Comparison of ENCODE assay signal across 23 cellular contexts in genomic region chr1:182210417-182210816, GRCh38.
"Had no signal": no experiment of that assay in that cellular context is flagged by ENCODE, and none has a peak within 500 bp of the region (broad histone marks: within the 10 kb centered on the region; RNA-seq: fewer than 3 reads in every experiment).

No MANE protein-coding gene starts in this region.

- H3K36me3 Mint-ChIP-seq: activated naive CD4-positive, alpha-beta T cell treated with anti-CD3 and anti-CD28 coated beads, Interleukin-2, amount 10 ng/mL, durations not matched to agents 7 days and 5 days; activated naive CD8-positive, alpha-beta T cell treated with anti-CD3 and anti-CD28 coated beads for 36 hours had no signal

- DNase-seq: activated CD4-positive, alpha-beta T cell treated with anti-CD3 and anti-CD28 coated beads for 4 hours; activated CD8-positive, alpha-beta memory T cell treated with anti-CD3 and anti-CD28 coated beads, Interleukin-2, amount 50 U/mL, for 4 hours; activated CD8-positive, alpha-beta T cell treated with anti-CD3 and anti-CD28 coated beads for 36 hours; activated gamma-delta T cell treated with Interleukin-2 at 50 U/mL for 16 hours; activated naive CD4-positive, alpha-beta T cell treated with anti-CD3 and anti-CD28 coated beads, Interleukin-2, amount 10 ng/mL, durations not matched to agents 7 days and 5 days; activated naive CD8-positive, alpha-beta T cell treated with anti-CD3 and anti-CD28 coated beads for 36 hours; activated T-cell treated with anti-CD3 and anti-CD28 coated beads, Interleukin-2, amount 50 U/mL, for 72 hours; adrenal gland; anterior cingulate cortex; caudate nucleus; KG1; NCI-H1092; NCI-H1436; NCI-H1694 treated with DMSO at 0.1 percent for 48 hours; NCI-H2029 treated with DMSO at 0.1 percent for 48 hours; NK-92 treated with Interleukin-12 subunit alpha and Interleukin-12 subunit beta, amount 100 ng/mL, for 24 hours; SHP77 had no signal

- H3K27me3 Mint-ChIP-seq: activated CD8-positive, alpha-beta T cell treated with anti-CD3 and anti-CD28 coated beads for 36 hours; activated naive CD8-positive, alpha-beta T cell treated with anti-CD3 and anti-CD28 coated beads for 36 hours had no signal

- H3K27me3 ChIP-seq: adrenal gland, SJSA1 had no signal

- H3K27ac ChIP-seq: SJSA1 had no signal

- H3K27ac Mint-ChIP-seq: activated CD8-positive, alpha-beta T cell treated with anti-CD3 and anti-CD28 coated beads for 36 hours; activated naive CD4-positive, alpha-beta T cell treated with anti-CD3 and anti-CD28 coated beads, Interleukin-2, amount 10 ng/mL, durations not matched to agents 7 days and 5 days; activated naive CD8-positive, alpha-beta T cell treated with anti-CD3 and anti-CD28 coated beads for 36 hours; activated T-cell treated with anti-CD3 and anti-CD28 coated beads, Interleukin-2, amount 50 U/mL, for 72 hours; activated T-helper 2 cell treated with anti-CD3 and anti-CD28 coated beads, Interferon-gamma antibody, Interleukin-2, Interleukin-4, amounts not matched to agents 10 μg/mL and 5 μg/mL and 100 μg/mL, durations not matched to agents 14 hours and 24 hours and 36 hours; T-helper 1 cell treated with Interleukin-12 subunit alpha and Interleukin-12 subunit beta and Interleukin-4 antibody, amounts not matched to agents 30 μg/mL and 1 μg/mL, for 36 hours had no signal

- H3K9me3 Mint-ChIP-seq: activated CD8-positive, alpha-beta T cell treated with anti-CD3 and anti-CD28 coated beads for 36 hours; activated naive CD4-positive, alpha-beta T cell treated with anti-CD3 and anti-CD28 coated beads, Interleukin-2, amount 10 ng/mL, durations not matched to agents 7 days and 5 days; activated naive CD8-positive, alpha-beta T cell treated with anti-CD3 and anti-CD28 coated beads for 36 hours; activated T-cell treated with anti-CD3 and anti-CD28 coated beads, Interleukin-2, amount 50 U/mL, for 72 hours; activated T-helper 2 cell treated with anti-CD3 and anti-CD28 coated beads, Interferon-gamma antibody, Interleukin-2, Interleukin-4, amounts not matched to agents 10 μg/mL and 5 μg/mL and 100 μg/mL, durations not matched to agents 14 hours and 24 hours and 36 hours had no signal

- H3K4me3 ChIP-seq: adrenal gland, SJSA1 had no signal

- H3K4me3 Mint-ChIP-seq: activated CD8-positive, alpha-beta T cell treated with anti-CD3 and anti-CD28 coated beads for 36 hours; activated naive CD4-positive, alpha-beta T cell treated with anti-CD3 and anti-CD28 coated beads, Interleukin-2, amount 10 ng/mL, durations not matched to agents 7 days and 5 days; activated naive CD8-positive, alpha-beta T cell treated with anti-CD3 and anti-CD28 coated beads for 36 hours; activated T-cell treated with anti-CD3 and anti-CD28 coated beads, Interleukin-2, amount 50 U/mL, for 72 hours; T-helper 1 cell treated with Interleukin-12 subunit alpha and Interleukin-12 subunit beta and Interleukin-4 antibody, amounts not matched to agents 30 μg/mL and 1 μg/mL, for 36 hours had no signal

- H3K4me1 ChIP-seq: SJSA1 had no signal

- H3K36me3 ChIP-seq: adrenal gland, SJSA1 had no signal

- H3K9me3 ChIP-seq: adrenal gland, SJSA1 had no signal

- FAIRE-seq: RCC 7860 had no signal

- ATAC-seq: activated CD4-positive, CD25-positive, alpha-beta regulatory T cell treated with anti-CD3 and anti-CD28 coated beads, Interleukin-2, amount 50 U/mL, for 24 hours; activated CD8-positive, alpha-beta T cell treated with anti-CD3 and anti-CD28 coated beads for 36 hours; activated T-cell treated with anti-CD3 and anti-CD28 coated beads, Interleukin-2, amount 50 U/mL, for 72 hours; SK-N-SH treated with all-trans-retinoic acid at 6 μM for 48 hours had no signal
